Comparison of ENCODE assay signal across 8 cellular contexts in the genomic region with DNA sequence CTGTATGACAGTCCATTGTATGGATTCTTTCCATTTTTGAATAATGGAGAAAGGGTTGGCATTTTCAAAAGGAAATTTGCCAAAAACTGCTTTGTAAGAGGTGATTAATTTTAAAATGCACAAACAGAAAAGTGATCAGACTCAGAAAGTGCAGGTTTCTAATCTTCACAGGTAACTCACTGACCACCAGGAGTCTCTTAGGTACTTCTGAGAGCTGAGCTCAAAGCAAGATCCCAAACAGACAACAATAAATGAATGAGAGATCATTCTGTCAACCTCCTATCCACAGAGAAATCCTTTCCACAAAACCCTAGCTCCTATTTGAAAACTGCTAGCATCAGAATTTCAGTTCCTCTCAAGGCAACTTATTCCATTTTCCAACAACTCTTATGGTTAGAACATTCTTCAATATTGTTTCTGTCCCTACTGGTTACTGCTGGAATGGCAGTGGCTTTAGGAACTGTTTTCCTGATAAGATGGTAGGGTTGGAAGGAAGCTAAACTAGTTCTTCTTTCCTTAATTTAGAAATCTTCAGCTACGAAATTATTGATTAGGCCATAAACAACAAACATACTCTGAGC. TPM values are rescaled to one million over a fixed set of nuclear protein-coding genes. Genes with fewer than 3 reads are reported as not detected.
DNase-seq lines count a peak whose midpoint lies in the region; ATAC-seq, FAIRE-seq and TF ChIP-seq lines count a peak whose summit lies in the region.

No MANE protein-coding gene starts in this region.

- FAIRE-seq in astrocyte (lab: Jason Lieb, UNC) = no peak

- no peaks in the 10 kb centered on the region for H3K36me3 Mint-ChIP-seq in astrocyte (ENCODE audit: low read depth, unreplicated experiment)
- peaks cover 0 to 3% (median 0%) of the 10 kb centered on the region in 5 donors for H3K36me3 Mint-ChIP-seq in naive thymus-derived CD4-positive, alpha-beta T cell

- H3K27ac Mint-ChIP-seq in astrocyte (ENCODE audit: unreplicated experiment) = no peak overlapping the region
- H3K27ac Mint-ChIP-seq in naive thymus-derived CD4-positive, alpha-beta T cell = peak overlapping the region in 7 of 9 donors; percentile 32 to 76 (median 68)

- H3K27me3 Mint-ChIP-seq in astrocyte (ENCODE audit: low read depth, unreplicated experiment) = no peaks in the 10 kb centered on the region
- peaks cover 0 to 12% (median 0%) of the 10 kb centered on the region in 5 donors for H3K27me3 Mint-ChIP-seq in naive thymus-derived CD4-positive, alpha-beta T cell

- POLR2A ChIA-PET in naive thymus-derived CD4-positive, alpha-beta T cell (lab: Charles Lee) = interaction anchor here (0.6 to 1.3 kb wide), 2 partner anchors 11 to 157 kb away, joined by 3 read pairs; no protein-coding TSS in a partner anchor

- H3K4me3 Mint-ChIP-seq in astrocyte (ENCODE audit: unreplicated experiment) = no peak overlapping the region
- peak overlapping the region in 8 of 10 donors; percentile 11 to 76 (median 60) for H3K4me3 Mint-ChIP-seq in naive thymus-derived CD4-positive, alpha-beta T cell

- H3K9ac ChIP-seq in KMS-11 (no peak overlapping the region), astrocyte (ENCODE audit: low read length) (no peak overlapping the region)

- no peak for ATAC-seq in naive thymus-derived CD4-positive, alpha-beta T cell
- ATAC-seq in HG02973 (IDR thresholded peaks at IDR 0.05; ENCODE audit: unreplicated experiment) = no peak
- ATAC-seq in GM18517 (IDR thresholded peaks at IDR 0.05; ENCODE audit: unreplicated experiment) = no peak

- H3K4me1 ChIP-seq in KMS-11 (ENCODE audit: low read depth, poor library complexity, severe bottlenecking) (peaks cover 20% of the 10 kb centered on the region), astrocyte (ENCODE audit: insufficient read depth, low read length) (peaks cover 11% of the 10 kb centered on the region)
- H3K4me1 ChIP-seq in naive thymus-derived CD4-positive, alpha-beta T cell (ENCODE audit: control insufficient read depth in 2 of 2, insufficient read depth in 2 of 2, low read length in 2 of 2) = peaks cover 0 to 3% of the 10 kb centered on the region in 2 donors

- peaks cover 3% of the 10 kb centered on the region for H3K9me3 Mint-ChIP-seq in astrocyte (ENCODE audit: unreplicated experiment)
- peaks cover 0 to 7% (median 0%) of the 10 kb centered on the region in 11 donors for H3K9me3 Mint-ChIP-seq in naive thymus-derived CD4-positive, alpha-beta T cell

- intact Hi-C loops in naive thymus-derived CD4-positive, alpha-beta T cell (cut with micrococcal nuclease) = loop anchor here (5.0 to 10.0 kb wide), 10 partner anchors 151 to 1549 kb away; partner anchors contain the start of genes CAMKMT (in 2 of the 2), LRPPRC (in 2 of the 2), PREPL (in 2 of the 2) and DYNC2LI1 (in 1 of the 2)

- H2AFZ ChIP-seq in KMS-11 (ENCODE audit: low read depth) (no peak overlapping the region), astrocyte (ENCODE audit: low read depth, low read length) (no peak overlapping the region)

- TF ChIP-seq CTCF in KMS-11 (conservative IDR thresholded peaks at IDR 0.05; ENCODE audit: low read depth, low read length) (peak; percentile 75), astrocyte (IDR thresholded peaks at IDR 0.05; ENCODE audit: insufficient read depth, low read depth, low read length) (peak; percentile 53)

- H3K4me3 ChIP-seq in KMS-11 (IDR thresholded peaks at IDR 0.05; ENCODE audit: insufficient read depth, low read depth, low read length) = no peak overlapping the region
- H3K4me3 ChIP-seq in astrocyte (ENCODE audit: insufficient read depth, low read depth, low read length) = no peak overlapping the region
- no peak overlapping the region for H3K4me3 ChIP-seq in naive thymus-derived CD4-positive, alpha-beta T cell (ENCODE audit: low read length)
- H3K4me3 ChIP-seq in MG63 = no peak overlapping the region

- CTCF ChIA-PET in naive thymus-derived CD4-positive, alpha-beta T cell (lab: Charles Lee) = interaction anchor here (0.6 to 1.5 kb wide), 2 partner anchors 15 to 827 kb away, joined by 3 to 7 read pairs; no protein-coding TSS in a partner anchor

- no peaks in the 10 kb centered on the region for H3K79me2 ChIP-seq in KMS-11 (ENCODE audit: insufficient read depth, low read depth)
- H3K79me2 ChIP-seq in astrocyte (ENCODE audit: insufficient read depth, low read length) = no peaks in the 10 kb centered on the region

- H3K27me3 ChIP-seq in KMS-11 (ENCODE audit: insufficient read depth, low read depth) = no peaks in the 10 kb centered on the region
- H3K27me3 ChIP-seq in astrocyte (ENCODE audit: insufficient read depth, low read length) = no peaks in the 10 kb centered on the region
- H3K27me3 ChIP-seq in naive thymus-derived CD4-positive, alpha-beta T cell (ENCODE audit: control insufficient read depth in 2 of 2, insufficient read depth in 2 of 2, low read length in 2 of 2) = no peaks in the 10 kb centered on the region
- H3K27me3 ChIP-seq in MG63 = no peaks in the 10 kb centered on the region

- DNase-seq in COLO668 (lab: John Stamatoyannopoulos, UW; ENCODE audit: unreplicated experiment) (peak; percentile 12), astrocyte (ENCODE audit: low read depth) (no peak), NOMO-1 treated with dmso at 0.1 percent for 144 hours (lab: John Stamatoyannopoulos, UW; ENCODE audit: unreplicated experiment) (no peak), MG63 (no peak)
- no peak for DNase-seq in naive thymus-derived CD4-positive, alpha-beta T cell

- no peak overlapping the region for H3K4me2 ChIP-seq in KMS-11
- H3K4me2 ChIP-seq in astrocyte (ENCODE audit: low read length) = no peak overlapping the region

- no peaks in the 10 kb centered on the region for H4K20me1 ChIP-seq in KMS-11 (ENCODE audit: insufficient read depth)
- H4K20me1 ChIP-seq in astrocyte (ENCODE audit: insufficient read depth, low read length) = no peaks in the 10 kb centered on the region

- no peak overlapping the region; the same call in 1 of the 2 replicates for H3K27ac ChIP-seq in KMS-11
- H3K27ac ChIP-seq in astrocyte (ENCODE audit: low read depth, low read length) = no peak overlapping the region
- H3K27ac ChIP-seq in naive thymus-derived CD4-positive, alpha-beta T cell (ENCODE audit: low read depth, low read length) = no peak overlapping the region

- H3K36me3 ChIP-seq in KMS-11 (ENCODE audit: insufficient read depth) (no peaks in the 10 kb centered on the region), astrocyte (ENCODE audit: insufficient read depth, low read length) (no peaks in the 10 kb centered on the region), MG63 (no peaks in the 10 kb centered on the region)
- no peaks in the 10 kb centered on the region for H3K36me3 ChIP-seq in naive thymus-derived CD4-positive, alpha-beta T cell (ENCODE audit: control insufficient read depth in 2 of 3, insufficient read depth in 3 of 3, low read length in 3 of 3)

- H3K9me3 ChIP-seq in astrocyte (ENCODE audit: insufficient read depth, low read depth, low read length) (no peaks in the 10 kb centered on the region), MG63 (no peaks in the 10 kb centered on the region)
- no peaks in the 10 kb centered on the region for H3K9me3 ChIP-seq in naive thymus-derived CD4-positive, alpha-beta T cell (ENCODE audit: control insufficient read depth in 2 of 3, low read length in 3 of 3)

- H3K4me1 Mint-ChIP-seq in astrocyte (ENCODE audit: low read depth, unreplicated experiment) = no peaks in the 10 kb centered on the region
- peaks cover 0 to 35% (median 20%) of the 10 kb centered on the region in 7 donors for H3K4me1 Mint-ChIP-seq in naive thymus-derived CD4-positive, alpha-beta T cell

RNA-seq across cellular contexts. Expression of gene HAAO, which starts 20.6 kb away (rescaled TPM):
- total RNA-seq in astrocyte = 1.1 and 1.3 TPM in 2 replicates
- total RNA-seq in naive thymus-derived CD4-positive, alpha-beta T cell = 1 to 10 TPM in 2 of 5 experiments, under 1 TPM in 1, not detected in 2; 0.82 to 5.1 (median 1.8) TPM
- polyA plus RNA-seq in naive thymus-derived CD4-positive, alpha-beta T cell = under 1 TPM in 1 of 2 donors, not detected in 1; 0.33 TPM
- not detected in 2 replicates for total RNA-seq in MG63 (2014; rRNA removed; shearing (Covaris generic); ENCODE audit: low replicate concordance)

RNA-seq across cellular contexts. Expression of gene OXER1, which starts 49.1 kb away (rescaled TPM):
- total RNA-seq in astrocyte = 0.39 and 0.43 TPM in 2 replicates
- total RNA-seq in naive thymus-derived CD4-positive, alpha-beta T cell = 1 to 10 TPM in 1 of 5 experiments, under 1 TPM in 2, not detected in 2; 0.12 to 3.0 (median 0.37) TPM
- polyA plus RNA-seq in naive thymus-derived CD4-positive, alpha-beta T cell = under 1 TPM in 1 of 2 donors, not detected in 1; 0.36 TPM
- total RNA-seq in MG63 (2014; rRNA removed; shearing (Covaris generic); ENCODE audit: low replicate concordance) = not detected in 2 replicates
